In genomic region chr11:46290598-46291309, GRCh38 we compare ENCODE assay signal across 1 cellular context.
TF ChIP-seq lines count a peak whose summit lies in the region.

No MANE protein-coding gene starts in this region.

TF ChIP-seq in H1, 55 proteins besides CTCF, POLR2A, EP300 and RAD21 (continued from another document):
- TF ChIP-seq CHD2 (IDR thresholded peaks at IDR 0.05; ENCODE audit: low read length) (peak; percentile 35; the same call in 1 of the 2 replicates), NRF1 (IDR thresholded peaks at IDR 0.05; ENCODE audit: low read depth, low read length) (no peak), TEAD4 (IDR thresholded peaks at IDR 0.05; ENCODE audit: low read depth, low read length) (peak; percentile 96)
